In the genomic region with DNA sequence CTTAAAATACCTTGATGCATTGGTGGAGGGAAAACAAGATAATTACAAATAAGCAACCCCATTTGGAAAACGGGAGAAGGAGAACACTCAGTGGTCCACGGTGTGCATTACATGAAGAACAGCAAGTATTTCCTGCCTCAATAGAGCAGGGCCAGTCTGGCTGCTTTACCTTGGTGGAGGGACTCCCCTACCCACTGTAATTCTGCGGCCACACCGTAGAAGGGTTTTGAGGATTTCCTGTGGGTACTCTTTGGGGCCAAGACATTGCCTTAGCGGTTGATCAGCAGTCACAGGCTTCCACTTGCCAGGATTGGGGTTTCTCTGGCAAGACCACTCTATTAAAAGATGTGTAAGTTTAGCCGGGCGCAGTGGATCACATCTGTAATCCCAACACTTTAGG, we compare ENCODE assay signal across 32 cellular contexts. TPM values are rescaled to one million over a fixed set of nuclear protein-coding genes. Genes with fewer than 3 reads are reported as not detected.
A peak's percentile ranks its signal among the peaks of the same experiment; 100 is the strongest.
DNase-seq lines count a peak whose midpoint lies in the region; ATAC-seq and TF ChIP-seq lines count a peak whose summit lies in the region.
"Had no signal": no experiment of that assay in that cellular context is flagged by ENCODE, and none has a peak within 500 bp of the region (broad histone marks: within the 10 kb centered on the region; RNA-seq: fewer than 3 reads in every experiment).

No MANE protein-coding gene starts in this region.

- no peaks in the 10 kb centered on the region for H3K9me3 ChIP-seq in BLaER1
- H3K9me3 ChIP-seq: BE2C, heart left ventricle, psoas muscle had no signal

- peak; percentile 8 for DNase-seq in GDM1 (lab: John Stamatoyannopoulos, UW)
- DNase-seq in activated CD8-positive, alpha-beta T cell treated with anti-CD3 and anti-CD28 coated beads for 36 hours = peak; percentile 31
- DNase-seq in left colon = no peak
- no peak for DNase-seq in RKO (ENCODE audit: low spot score)
- no peak for DNase-seq in RPMI8226
- DNase-seq: activated CD4-positive, CD25-positive, alpha-beta regulatory T cell treated with anti-CD3 and anti-CD28 coated beads, Interleukin-2, amount 50 U/mL, for 72 hours; activated T-cell treated with anti-CD3 and anti-CD28 coated beads, Interleukin-2, amount 50 U/mL, for 48 hours; aorta; BE2C; DMS153; foreskin melanocyte; GM23248; heart left ventricle; kidney; naive B cell; NCI-H1694; occipital lobe; PC-9; psoas muscle; SHP77; stimulated activated CD4-positive, alpha-beta T cell treated with anti-CD3 and anti-CD28 coated beads, Interleukin-12 subunit alpha, Interleukin-12 subunit beta, amount 100 ng/mL, for 4 hours; stimulated activated CD4-positive, alpha-beta T cell treated with anti-CD3 and anti-CD28 coated beads, Interleukin-2, amount 100 ng/mL, for 48 hours; trophoblast cell had no signal

- POLR2A ChIA-PET in activated CD8-positive, alpha-beta T cell treated with anti-CD3 and anti-CD28 coated beads for 36 hours (lab: Charles Lee) = no interaction called here

- no peak overlapping the region for H3K9ac ChIP-seq in BLaER1
- H3K9ac ChIP-seq: GM23248 had no signal

- H4K20me1 ChIP-seq in BLaER1 = no peaks in the 10 kb centered on the region

- peak; percentile 61 for ATAC-seq in activated CD8-positive, alpha-beta T cell treated with anti-CD3 and anti-CD28 coated beads for 36 hours
- ATAC-seq in left colon (peak; percentile 12), GM21717 (IDR thresholded peaks at IDR 0.05; ENCODE audit: unreplicated experiment) (no peak), GM21619 (IDR thresholded peaks at IDR 0.05; ENCODE audit: unreplicated experiment) (no peak)
- ATAC-seq: heart left ventricle, psoas muscle, sciatic nerve had no signal

- TF ChIP-seq CTCF in activated CD8-positive, alpha-beta T cell treated with anti-CD3 and anti-CD28 coated beads for 36 hours (IDR thresholded peaks at IDR 0.05) = no peak

- H3K27me3 ChIP-seq in BLaER1 = no peaks in the 10 kb centered on the region
- H3K27me3 ChIP-seq: BE2C had no signal

- H3K27me3 Mint-ChIP-seq in activated CD8-positive, alpha-beta T cell treated with anti-CD3 and anti-CD28 coated beads for 36 hours = peaks cover 32% of the 10 kb centered on the region

- intact Hi-C loops in activated CD8-positive, alpha-beta T cell treated with anti-CD3 and anti-CD28 coated beads for 36 hours (cut with micrococcal nuclease) = no loop called here
- intact Hi-C loops in left colon (cut with DNase I, micrococcal nuclease) = no loop called here

- no peak overlapping the region for H3K4me3 ChIP-seq in BLaER1
- H3K4me3 ChIP-seq: GM23248, heart left ventricle, PC-9, psoas muscle had no signal

- CTCF ChIA-PET in activated CD8-positive, alpha-beta T cell treated with anti-CD3 and anti-CD28 coated beads for 36 hours (lab: Charles Lee) = no interaction called here

- H3K4me3 Mint-ChIP-seq in activated CD8-positive, alpha-beta T cell treated with anti-CD3 and anti-CD28 coated beads for 36 hours = no peak overlapping the region

- H3K27ac ChIP-seq in BLaER1 = no peak overlapping the region
- H3K27ac ChIP-seq: GM23248, heart left ventricle, PC-9, psoas muscle had no signal

- peak overlapping the region; percentile 0; the same call in 1 of the 2 replicates for H3K4me2 ChIP-seq in BLaER1
- H3K4me2 ChIP-seq: PC-9 had no signal

- peaks cover 14% of the 10 kb centered on the region for H3K4me1 Mint-ChIP-seq in activated CD8-positive, alpha-beta T cell treated with anti-CD3 and anti-CD28 coated beads for 36 hours (ENCODE audit: low read depth)
- H3K4me1 Mint-ChIP-seq: naive B cell had no signal

- no peaks in the 10 kb centered on the region for H3K36me3 ChIP-seq in BLaER1
- H3K36me3 ChIP-seq: BE2C, heart left ventricle had no signal

- no peak overlapping the region for H3K27ac Mint-ChIP-seq in activated CD8-positive, alpha-beta T cell treated with anti-CD3 and anti-CD28 coated beads for 36 hours
- H3K27ac Mint-ChIP-seq: activated naive CD4-positive, alpha-beta T cell treated with anti-CD3 and anti-CD28 coated beads, Interleukin-2, amount 50 U/mL, for 72 hours; naive B cell had no signal

- H3K4me1 ChIP-seq in BLaER1 = peaks cover 6% of the 10 kb centered on the region
- H3K4me1 ChIP-seq: BE2C had no signal

- no peaks in the 10 kb centered on the region for H3K36me3 Mint-ChIP-seq in activated CD8-positive, alpha-beta T cell treated with anti-CD3 and anti-CD28 coated beads for 36 hours (ENCODE audit: low read depth)
- H3K36me3 Mint-ChIP-seq: activated naive CD4-positive, alpha-beta T cell treated with anti-CD3 and anti-CD28 coated beads, Interleukin-2, amount 50 U/mL, for 72 hours; naive B cell had no signal

- H3K9me3 Mint-ChIP-seq in activated CD8-positive, alpha-beta T cell treated with anti-CD3 and anti-CD28 coated beads for 36 hours = no peaks in the 10 kb centered on the region
- H3K9me3 Mint-ChIP-seq: activated naive CD4-positive, alpha-beta T cell treated with anti-CD3 and anti-CD28 coated beads, Interleukin-2, amount 50 U/mL, for 72 hours; naive B cell had no signal

RNA-seq across cellular contexts. Expression of a gene that starts 16.3 kb away (rescaled TPM):
- total RNA-seq in activated CD8-positive, alpha-beta T cell treated with anti-CD3 and anti-CD28 coated beads for 36 hours = 1 to 10 TPM; 1.3 to 1.9 TPM
- total RNA-seq in left colon = 100 to 1,000 TPM; 739 to 855 TPM
- total RNA-seq: T-helper 2 cell treated with Interferon-gamma antibody and Interleukin-4, amounts not matched to agents 100 ng/mL and 5 ng/mL, for 36 hours had no signal

RNA-seq across cellular contexts. Expression of a gene that starts 31.2 kb away (rescaled TPM):
- total RNA-seq in activated CD8-positive, alpha-beta T cell treated with anti-CD3 and anti-CD28 coated beads for 36 hours = under 1 TPM; 0.49 to 0.61 TPM
- total RNA-seq in left colon = 1 to 10 TPM; 1.5 to 1.9 TPM
- total RNA-seq: bronchial epithelial cell, GM23248, liver, NCI-H460, PC-9, psoas muscle had no signal

RNA-seq across cellular contexts. Expression of a gene that starts 46.8 kb away (rescaled TPM):
- total RNA-seq in activated CD8-positive, alpha-beta T cell treated with anti-CD3 and anti-CD28 coated beads for 36 hours = not detected
- under 1 TPM; 0.22 to 0.85 TPM for total RNA-seq in left colon
- total RNA-seq: activated naive CD4-positive, alpha-beta T cell treated with anti-CD3 and anti-CD28 coated beads, Interleukin-2, amount 50 U/mL, for 72 hours; bronchial epithelial cell; GM23248; PC-9; T-helper 2 cell treated with Interferon-gamma antibody and Interleukin-4, amounts not matched to agents 100 ng/mL and 5 ng/mL, for 36 hours had no signal

RNA-seq across cellular contexts. Expression of a gene that starts 47.1 kb away (rescaled TPM):
- 10 to 100 TPM; 10.6 to 10.9 TPM for total RNA-seq in activated CD8-positive, alpha-beta T cell treated with anti-CD3 and anti-CD28 coated beads for 36 hours
- 10 to 100 TPM; 64.1 to 77.3 TPM for total RNA-seq in left colon

Comparison
In these comparisons a context has a peak if more than half of its experiments do, and no peak if none do; other contexts are left out.
1. DNase-seq: peak in GDM1 (single experiment) and activated CD8-positive, alpha-beta T cell treated with anti-CD3 and anti-CD28 coated beads for 36 hours (single experiment); none in left colon (0 of 2), RKO (single experiment) and RPMI8226 (single experiment).
2. ATAC-seq: peak in activated CD8-positive, alpha-beta T cell treated with anti-CD3 and anti-CD28 coated beads for 36 hours (single experiment) and left colon (single experiment); none in GM21717 (single experiment) and GM21619 (single experiment).
3. RNA of a gene that starts 16.3 kb away (total RNA-seq): 739 to 855 TPM in left colon; 1.3 to 1.9 TPM in activated CD8-positive, alpha-beta T cell treated with anti-CD3 and anti-CD28 coated beads for 36 hours; every median in the first group is over 100 times any median in the second.